8 cellular contexts compared by ENCODE assay signal in the genomic region with DNA sequence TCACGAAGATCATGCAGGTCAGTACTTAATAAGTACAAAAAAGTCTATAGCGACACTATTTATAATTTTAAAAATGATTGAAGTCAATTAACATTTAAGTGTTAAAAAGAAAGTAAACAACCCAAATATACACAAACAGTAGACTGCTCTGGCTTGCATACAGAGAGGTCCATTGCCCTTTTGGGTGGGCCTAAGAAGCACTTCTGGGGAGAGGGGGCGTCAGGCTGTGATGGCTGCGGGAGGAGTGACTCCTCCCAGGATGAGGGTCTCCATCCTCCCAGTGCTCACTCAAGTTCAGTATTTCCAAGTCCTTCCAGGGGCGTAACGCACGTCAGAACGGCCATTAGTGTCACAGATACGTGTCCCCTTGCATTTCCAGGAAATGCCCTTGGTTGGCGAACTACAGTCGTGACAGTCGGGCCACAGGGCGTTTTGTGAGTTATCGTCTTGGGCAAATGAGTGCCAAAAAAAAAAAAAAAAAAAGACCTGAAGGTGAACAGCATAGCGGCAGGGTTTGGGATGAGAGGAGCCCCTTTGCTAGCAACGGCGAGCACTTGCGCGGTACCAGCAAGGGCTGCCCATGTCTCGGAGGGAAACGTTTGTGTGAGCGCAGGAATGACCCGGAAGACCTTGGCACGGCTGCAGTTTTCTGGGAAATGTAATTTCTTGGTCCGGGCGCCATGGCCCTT. TPM values are rescaled to one million over a fixed set of nuclear protein-coding genes. Genes with fewer than 3 reads are reported as not detected.
DNase-seq lines count a peak whose midpoint lies in the region; ATAC-seq and TF ChIP-seq lines count a peak whose summit lies in the region.

A gene with protein sequence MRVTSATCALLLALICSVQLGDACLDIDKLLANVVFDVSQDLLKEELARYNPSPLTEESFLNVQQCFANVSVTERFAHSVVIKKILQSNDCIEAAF (minus strand): TSS at position 463 of the 689 bp plus-strand sequence. CDS start 82,596 bp downstream, outside the sequence.

- H3K27ac ChIP-seq in A673 (ENCODE audit: low read depth, low read length, poor library complexity, severe bottlenecking): peak within 1 kb of the TSS; percentile 93
- H3K27ac ChIP-seq in lung (ENCODE audit: low read depth in 1 of 2, low read length in 1 of 2): peak within 1 kb of the TSS; percentile 98 to 100

- CTCF ChIA-PET in A673 (lab: Charles Lee): no interaction called here

- TSS peak; percentile 62 for BruUV-seq in A673 (replicated peaks; lab: Mats Ljungman, UMichigan)

- H3K36me3 ChIP-seq in A673 (ENCODE audit: insufficient read depth, low read length, poor library complexity, severe bottlenecking) (peaks cover 34% of the 10 kb centered on the region), lung (ENCODE audit: control insufficient read depth in 2 of 2, insufficient read depth in 2 of 2, low read length in 2 of 2) (peaks cover 6 to 11% of the 10 kb centered on the region in 2 donors)

- H3K27me3 ChIP-seq in A673 (replicated peaks; ENCODE audit: insufficient read depth, low read depth, low read length, poor library complexity): no peaks in the 10 kb centered on the region
- H3K27me3 ChIP-seq in lung (ENCODE audit: control insufficient read depth, insufficient read depth): no peaks in the 10 kb centered on the region

- intact Hi-C loops in A673 (cut with micrococcal nuclease; ENCODE audit: unreplicated experiment): no loop called here

- H3K9me3 ChIP-seq in A673 (ENCODE audit: low read depth, low read length, poor library complexity, severe bottlenecking) (peaks cover 38% of the 10 kb centered on the region), lung (ENCODE audit: control insufficient read depth in 2 of 2, insufficient read depth in 1 of 2, low read length in 1 of 2) (peaks cover 0 to 10% of the 10 kb centered on the region in 2 donors)

- TF ChIP-seq CTCF in A673 (conservative IDR thresholded peaks at IDR 0.05; ENCODE audit: low read depth, low read length) (no peak), lung (IDR thresholded peaks at IDR 0.05; ENCODE audit: control extremely low read depth, extremely low read depth) (no peak)

- H3K4me1 Mint-ChIP-seq in stimulated activated naive CD8-positive, alpha-beta T cell treated with anti-CD3 and anti-CD28 coated beads, Interleukin-15, amount 100 ng/mL, for 72 hours: peaks cover 21% of the 10 kb centered on the region

- no peaks in the 10 kb centered on the region for H3K27me3 Mint-ChIP-seq in stimulated activated naive CD8-positive, alpha-beta T cell treated with anti-CD3 and anti-CD28 coated beads, Interleukin-15, amount 100 ng/mL, for 72 hours

- POLR2A ChIA-PET in A673 (lab: Charles Lee; ENCODE audit: low non-redundant PET): no interaction called here

- H3K4me1 ChIP-seq in A673 (ENCODE audit: insufficient read depth, low read length, poor library complexity, severe bottlenecking): no peaks in the 10 kb centered on the region
- H3K4me1 ChIP-seq in lung (ENCODE audit: control insufficient read depth in 2 of 2, insufficient read depth in 2 of 2, low read length in 2 of 2): peaks cover 7 to 13% of the 10 kb centered on the region in 2 donors

- DNase-seq in A673 (ENCODE audit: low spot score) (peak; percentile 91), NCI-H187 treated with DMSO at 0.1 percent for 48 hours (lab: John Stamatoyannopoulos, UW) (peak; percentile 69), T-helper 22 cell (ENCODE audit: low read depth) (peak; percentile 65), dermis blood vessel endothelial cell (peak; percentile 74), lung (ENCODE audit: low spot score) (peak; percentile 69)
- DNase-seq in stimulated activated naive CD8-positive, alpha-beta T cell treated with anti-CD3 and anti-CD28 coated beads, Interleukin-15, amount 100 ng/mL, for 72 hours: no peak

- ATAC-seq in GM18508 (IDR thresholded peaks at IDR 0.05; ENCODE audit: insufficient read depth, unreplicated experiment) (peak; percentile 23), HG02973 (IDR thresholded peaks at IDR 0.05; ENCODE audit: unreplicated experiment) (peak; percentile 46), lung (ENCODE audit: insufficient read depth, low FRiP score) (peak; percentile 85)
- ATAC-seq in stimulated activated naive CD8-positive, alpha-beta T cell treated with anti-CD3 and anti-CD28 coated beads, Interleukin-15, amount 100 ng/mL, for 72 hours: peak; percentile 79

- peak within 1 kb of the TSS; percentile 98 to 100 for H3K27ac Mint-ChIP-seq in stimulated activated naive CD8-positive, alpha-beta T cell treated with anti-CD3 and anti-CD28 coated beads, Interleukin-15, amount 100 ng/mL, for 72 hours

- H3K9me3 Mint-ChIP-seq in stimulated activated naive CD8-positive, alpha-beta T cell treated with anti-CD3 and anti-CD28 coated beads, Interleukin-15, amount 100 ng/mL, for 72 hours: peaks cover 16 to 18% of the 10 kb centered on the region in 2 donors

- peak within 1 kb of the TSS; percentile 82 for H3K4me3 ChIP-seq in A673 (ENCODE audit: low read depth, low read length, poor library complexity, severe bottlenecking)
- peak within 1 kb of the TSS; percentile 95 for H3K4me3 ChIP-seq in lung

- WGBS in lung, 2 donors: 5% methylated on average over 26 of the region's 26 CpGs

- H3K4me3 Mint-ChIP-seq in stimulated activated naive CD8-positive, alpha-beta T cell treated with anti-CD3 and anti-CD28 coated beads, Interleukin-15, amount 100 ng/mL, for 72 hours: peak within 1 kb of the TSS; percentile 88 to 96

RNA-seq across cellular contexts. Expression of the gene that starts here (rescaled TPM):
- total RNA-seq in A673 (2021) (0.24 and 0.28 TPM in 2 replicates), dermis blood vessel endothelial cell (not detected in 2 replicates), lung (1 to 10 TPM in 1 of 2 donors, under 1 TPM in 1; 0.88 to 1.1 TPM)
- polyA plus RNA-seq in lung: under 1 TPM; 0.21 to 0.49 TPM

Comparison
In these comparisons a context has a peak if more than half of its experiments do, and no peak if none do; other contexts are left out.
1. Peak in DNase-seq, H3K4me3 ChIP-seq and H3K27ac ChIP-seq in A673; RNA of the gene not detected or under 1 TPM.
2. Peak in DNase-seq in dermis blood vessel endothelial cell; RNA of the gene not detected or under 1 TPM.
3. DNase-seq: peak in NCI-H187 treated with DMSO at 0.1 percent for 48 hours (single experiment), T-helper 22 cell (single experiment) and lung (single experiment); none in stimulated activated naive CD8-positive, alpha-beta T cell treated with anti-CD3 and anti-CD28 coated beads, Interleukin-15, amount 100 ng/mL, for 72 hours (0 of 2).
4. ATAC-seq: peak in every context shown above with its lines; median percentile 85 in lung; 79 in stimulated activated naive CD8-positive, alpha-beta T cell treated with anti-CD3 and anti-CD28 coated beads, Interleukin-15, amount 100 ng/mL, for 72 hours; 46 in HG02973; 23 in GM18508.